2 cellular contexts compared by ENCODE assay signal in genomic region chr6:134131530-134132139, GRCh38.
TF ChIP-seq lines count a peak whose summit lies in the region.

No MANE protein-coding gene starts in this region.

TF ChIP-seq in A549, 52 proteins besides CTCF, POLR2A, EP300 and RAD21:
- TF ChIP-seq RARB (CRISPR knock-in tag; IDR thresholded peaks at IDR 0.05) (no peak), RNF2 (IDR thresholded peaks at IDR 0.05; ENCODE audit: borderline replicate concordance, low read depth) (no peak), MYC (IDR thresholded peaks at IDR 0.05; ENCODE audit: borderline replicate concordance, low read length) (no peak), NR3C1 (IDR thresholded peaks at IDR 0.05) (no peak), MAFK (IDR thresholded peaks at IDR 0.05; ENCODE audit: partially characterized antibody) (peak; percentile 83)

TF ChIP-seq in IMR-90, 13 proteins besides CTCF, POLR2A, EP300 and RAD21:
- TF ChIP-seq CEBPB (IDR thresholded peaks at IDR 0.05; ENCODE audit: low read depth, low read length) (no peak), MAFK (IDR thresholded peaks at IDR 0.05; ENCODE audit: low read depth, low read length) (peak; percentile 79)
